1 cellular context compared by ENCODE assay signal in genomic region chr4:175770555-175770954, GRCh38.
TF ChIP-seq lines count a peak whose summit lies in the region.

No MANE protein-coding gene starts in this region.

TF ChIP-seq in HepG2, 621 proteins besides CTCF, POLR2A, EP300 and RAD21 (continued from another document):
- TF ChIP-seq MNT (IDR thresholded peaks at IDR 0.05), result peak; percentile 77
